In the genomic region with DNA sequence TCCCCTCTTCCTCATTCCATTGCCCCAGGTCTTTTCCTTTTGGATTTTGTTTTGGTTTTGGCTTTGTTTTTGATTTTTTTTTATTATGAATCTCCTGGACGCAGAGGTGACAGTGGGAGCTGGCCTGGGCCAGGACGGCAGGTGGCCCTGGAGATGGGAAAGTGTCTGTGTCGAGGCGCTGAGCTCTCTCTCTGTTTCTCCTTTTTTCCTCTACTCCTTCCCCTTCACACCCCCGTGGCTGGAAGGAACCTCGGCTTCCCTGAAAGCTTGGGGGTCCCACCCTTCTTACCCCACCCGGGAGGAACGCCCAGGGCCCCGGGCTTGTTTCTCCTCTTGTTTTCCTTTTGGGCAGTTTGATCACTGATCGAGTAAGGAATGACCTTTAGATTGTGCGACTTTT, we compare ENCODE assay signal across 13 cellular contexts. TPM values are rescaled to one million over a fixed set of nuclear protein-coding genes. Genes with fewer than 3 reads are reported as not detected.
A peak's percentile ranks its signal among the peaks of the same experiment; 100 is the strongest.
DNase-seq lines count a peak whose midpoint lies in the region; ATAC-seq and TF ChIP-seq lines count a peak whose summit lies in the region.
"Had no signal": no experiment of that assay in that cellular context is flagged by ENCODE, and none has a peak within 500 bp of the region (broad histone marks: within the 10 kb centered on the region; RNA-seq: fewer than 3 reads in every experiment).

No MANE protein-coding gene starts in this region.

- no peak overlapping the region for H3K4me3 Mint-ChIP-seq in CD14-positive monocyte
- H3K4me3 Mint-ChIP-seq in progenitor cell of endocrine pancreas (ENCODE audit: low read depth): no peak overlapping the region
- no peak overlapping the region for H3K4me3 Mint-ChIP-seq in Caco-2 (ENCODE audit: unreplicated experiment)

- H3K36me3 ChIP-seq in esophagus (ENCODE audit: control insufficient read depth in 2 of 2, insufficient read depth in 2 of 2, low read length in 1 of 2): peaks cover 10 to 31% of the 10 kb centered on the region in 2 donors
- H3K36me3 ChIP-seq in Caco-2 (ENCODE audit: control insufficient read depth, insufficient read depth, low read length): peaks cover 5% of the 10 kb centered on the region

- POLR2A ChIA-PET in Caco-2 (lab: Charles Lee): no interaction called here

- H3K9me3 Mint-ChIP-seq in CD14-positive monocyte (no peaks in the 10 kb centered on the region), progenitor cell of endocrine pancreas (ENCODE audit: low read depth) (no peaks in the 10 kb centered on the region), Caco-2 (ENCODE audit: unreplicated experiment) (no peaks in the 10 kb centered on the region)

- H3K4me1 Mint-ChIP-seq in CD14-positive monocyte (peaks cover 61% of the 10 kb centered on the region), progenitor cell of endocrine pancreas (ENCODE audit: low read depth) (peaks cover 1% of the 10 kb centered on the region), Caco-2 (ENCODE audit: low read depth, unreplicated experiment) (no peaks in the 10 kb centered on the region)

- H3K9me3 ChIP-seq in esophagus (ENCODE audit: control insufficient read depth in 2 of 2, insufficient read depth in 1 of 2, low read depth in 1 of 2, low read length in 1 of 2): no peaks in the 10 kb centered on the region
- H3K9me3 ChIP-seq in Caco-2: no peaks in the 10 kb centered on the region

- CTCF ChIA-PET in Caco-2 (lab: Charles Lee): no interaction called here

- intact Hi-C loops in CD14-positive monocyte (cut with micrococcal nuclease): no loop called here
- intact Hi-C loops in Caco-2 (cut with micrococcal nuclease; ENCODE audit: unreplicated experiment): no loop called here

- 53% methylated on average over 11 of the region's 11 CpGs for WGBS in esophagus, 2 donors

- H3K36me3 Mint-ChIP-seq in CD14-positive monocyte (peaks cover 56 to 73% of the 10 kb centered on the region in 2 donors), progenitor cell of endocrine pancreas (ENCODE audit: insufficient read depth) (peaks cover 15% of the 10 kb centered on the region), Caco-2 (ENCODE audit: insufficient read depth, unreplicated experiment) (peaks cover 18% of the 10 kb centered on the region)

- H3K4me1 ChIP-seq in esophagus (ENCODE audit: control insufficient read depth in 2 of 2, insufficient read depth in 2 of 2, low read length in 1 of 2) (peaks cover 7 to 17% of the 10 kb centered on the region in 2 donors), Caco-2 (no peaks in the 10 kb centered on the region)

- no peak for ATAC-seq in GM18873 (IDR thresholded peaks at IDR 0.05; ENCODE audit: low FRiP score, unreplicated experiment)
- ATAC-seq in GM21381 (IDR thresholded peaks at IDR 0.05; ENCODE audit: unreplicated experiment): no peak

- peak overlapping the region; percentile 6; the same call in 1 of the 2 replicates for H3K4me3 ChIP-seq in LNCaP clone FGC (ENCODE audit: low read depth, low read length)
- no peak overlapping the region for H3K4me3 ChIP-seq in esophagus (ENCODE audit: low read depth in 1 of 2, low read length in 2 of 2)
- H3K4me3 ChIP-seq in Caco-2 (ENCODE audit: low read depth, low read length): no peak overlapping the region

- BruUV-seq in Caco-2 (replicated peaks; lab: Mats Ljungman, UMichigan): no TSS peak

- H3K27me3 Mint-ChIP-seq in CD14-positive monocyte (ENCODE audit: low read depth in 3 of 3) (peaks cover 0 to 2% (median 1%) of the 10 kb centered on the region in 3 donors), progenitor cell of endocrine pancreas (no peaks in the 10 kb centered on the region), Caco-2 (ENCODE audit: insufficient read depth, unreplicated experiment) (no peaks in the 10 kb centered on the region)

- H3K27me3 ChIP-seq in esophagus (ENCODE audit: control insufficient read depth in 1 of 2, insufficient read depth in 2 of 2, low read length in 2 of 2) (no peaks in the 10 kb centered on the region), Caco-2 (replicated peaks; ENCODE audit: control insufficient read depth, insufficient read depth, low read length) (no peaks in the 10 kb centered on the region)

- peak overlapping the region; percentile 45 to 51 for H3K27ac ChIP-seq in esophagus (ENCODE audit: low read depth in 2 of 2, low read length in 1 of 2)
- H3K27ac ChIP-seq in caudate nucleus (ENCODE audit: low read depth, low read length): no peak overlapping the region

- no peak for DNase-seq in CD14-positive monocyte (ENCODE audit: low spot score)
- DNase-seq in LNCaP clone FGC (ENCODE audit: low read depth): no peak
- DNase-seq in progenitor cell of endocrine pancreas (ENCODE audit: low spot score, unreplicated experiment): no peak
- no peak for DNase-seq in caudate nucleus (lab: John Stamatoyannopoulos, UW)
- DNase-seq in Caco-2: no peak
- DNase-seq: activated CD4-positive, alpha-beta T cell treated with anti-CD3 and anti-CD28 coated beads for 48 hours; effector CD8-positive, alpha-beta T cell; head of caudate nucleus; mammary epithelial cell; stimulated activated CD4-positive, alpha-beta T cell treated with anti-CD3 and anti-CD28 coated beads, Interleukin-4, amount 100 ng/mL, for 4 hours had no signal

- H3K27ac Mint-ChIP-seq in CD14-positive monocyte (peak overlapping the region; percentile 22 to 92 (median 84)), progenitor cell of endocrine pancreas (peak overlapping the region; percentile 33), Caco-2 (ENCODE audit: unreplicated experiment) (no peak overlapping the region)

- no peak for TF ChIP-seq CTCF in CD14-positive monocyte (IDR thresholded peaks at IDR 0.05)
- TF ChIP-seq CTCF in LNCaP clone FGC (IDR thresholded peaks at IDR 0.05; ENCODE audit: control insufficient read depth, extremely low read depth, insufficient read depth): no peak
- no peak for TF ChIP-seq CTCF in progenitor cell of endocrine pancreas (IDR thresholded peaks at IDR 0.05; ENCODE audit: unreplicated experiment)
- TF ChIP-seq CTCF in Caco-2 (IDR thresholded peaks at IDR 0.05; ENCODE audit: insufficient read depth in 1 of 2, low read depth in 1 of 2, low read length in 1 of 2, severe bottlenecking in 1 of 2, unreplicated experiment in 1 of 2): no peak

RNA-seq across cellular contexts. Expression of a gene that starts 13.2 kb away (rescaled TPM):
- 10 to 100 TPM; 39.4 to 41.4 TPM for polyA plus RNA-seq in CD14-positive monocyte
- 10 to 100 TPM; 26.4 to 33.3 TPM for polyA plus RNA-seq in esophagus
- 66.1 and 69.1 TPM in 2 replicates for total RNA-seq in progenitor cell of endocrine pancreas
- 40.9 and 44.4 TPM in 2 replicates for total RNA-seq in Caco-2 (2022)

RNA-seq across cellular contexts. Expression of a gene that starts 56.7 kb away (rescaled TPM):
- polyA plus RNA-seq in CD14-positive monocyte: 1 to 10 TPM; 6.0 to 6.3 TPM
- 1 to 10 TPM; 2.2 to 4.6 TPM for polyA plus RNA-seq in esophagus
- total RNA-seq in progenitor cell of endocrine pancreas: 24.9 and 25.0 TPM in 2 replicates
- 7.8 and 8.0 TPM in 2 replicates for total RNA-seq in Caco-2 (2022)

RNA-seq across cellular contexts. Expression of a gene that starts 57.0 kb away (rescaled TPM):
- polyA plus RNA-seq in CD14-positive monocyte: 1 to 10 TPM; 1.8 to 2.0 TPM
- 1 to 10 TPM; 3.5 to 5.7 TPM for polyA plus RNA-seq in esophagus
- total RNA-seq in progenitor cell of endocrine pancreas: 33.9 and 34.2 TPM in 2 replicates
- total RNA-seq in Caco-2 (2022): 34.8 and 40.0 TPM in 2 replicates
